In the genomic region with DNA sequence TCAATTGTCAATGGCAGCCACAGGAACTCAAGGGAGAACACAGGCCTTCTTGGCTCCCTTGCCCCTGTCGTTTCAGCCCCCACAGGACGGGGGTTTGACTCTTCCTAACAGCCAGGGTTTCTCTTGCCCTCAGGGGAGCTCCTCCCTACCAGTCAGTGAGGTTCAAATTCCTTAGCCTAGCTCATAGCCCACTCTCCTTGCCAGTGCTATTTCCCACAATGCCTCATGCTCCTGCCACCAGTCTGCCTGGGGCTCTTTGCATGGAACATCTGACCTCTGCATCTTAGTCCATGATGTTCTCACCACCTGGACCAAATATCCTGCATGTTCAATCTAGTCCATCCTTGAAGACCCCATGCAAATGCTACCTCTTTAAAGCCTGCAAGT, we compare ENCODE assay signal across 1 cellular context.
TF ChIP-seq lines count a peak whose summit lies in the region.

No MANE protein-coding gene starts in this region.

TF ChIP-seq in WTC11, 78 proteins besides CTCF, POLR2A, EP300 and RAD21 (continued from another document):
- TF ChIP-seq MXD4 (CRISPR knock-in tag; IDR thresholded peaks at IDR 0.05; ENCODE audit: borderline replicate concordance), result no peak
TF ChIP-seq in WTC11: peak in this region for 0.
